ENCODE assay signal across 1 cellular context in the genomic region with DNA sequence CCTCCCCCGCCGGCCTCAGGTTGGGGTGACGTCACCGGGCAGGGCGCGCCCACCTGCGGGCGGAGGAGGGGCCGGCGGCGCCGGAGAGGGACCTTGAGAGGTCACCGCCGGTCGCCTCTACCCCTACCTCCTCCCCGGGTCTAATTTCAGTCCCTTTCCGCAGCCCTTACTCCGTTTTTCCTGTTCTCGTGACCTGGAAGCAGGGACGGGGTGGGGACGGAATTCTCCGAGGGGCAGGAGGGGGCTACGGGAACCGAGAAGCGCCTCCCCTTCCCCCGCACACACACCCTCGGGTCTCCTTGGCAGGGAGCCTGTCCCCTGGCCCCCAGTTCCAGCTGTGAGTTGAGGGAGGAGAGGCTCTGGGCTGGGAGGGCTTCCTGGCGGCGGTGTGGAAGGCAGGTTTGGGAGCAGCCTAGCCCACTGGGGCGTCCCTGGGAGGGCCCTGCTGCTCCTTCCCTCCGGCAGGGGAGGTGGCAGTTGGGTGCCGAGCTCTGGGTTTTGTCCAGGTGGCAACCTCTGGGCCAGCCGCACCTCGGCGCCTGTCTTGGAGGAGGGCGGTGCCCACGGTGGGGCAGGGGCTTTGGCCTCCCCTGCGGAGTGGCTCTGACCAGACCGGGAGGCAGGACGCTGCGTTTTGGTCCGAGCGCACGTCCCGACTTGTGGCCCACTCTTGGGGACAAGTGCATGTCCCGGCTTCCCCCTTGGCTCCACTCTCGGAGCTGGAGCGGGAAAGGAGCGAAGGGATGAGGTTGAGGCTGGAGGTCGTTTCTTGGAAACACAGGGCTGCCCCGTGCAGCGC.
A peak's percentile ranks its signal among the peaks of the same experiment; 100 is the strongest.
TF ChIP-seq lines count a peak whose summit lies in the region.

No MANE protein-coding gene starts in this region.

TF ChIP-seq in WTC11, 78 proteins besides CTCF, POLR2A, EP300 and RAD21 (continued from another document):
- TF ChIP-seq, protein P1, sequence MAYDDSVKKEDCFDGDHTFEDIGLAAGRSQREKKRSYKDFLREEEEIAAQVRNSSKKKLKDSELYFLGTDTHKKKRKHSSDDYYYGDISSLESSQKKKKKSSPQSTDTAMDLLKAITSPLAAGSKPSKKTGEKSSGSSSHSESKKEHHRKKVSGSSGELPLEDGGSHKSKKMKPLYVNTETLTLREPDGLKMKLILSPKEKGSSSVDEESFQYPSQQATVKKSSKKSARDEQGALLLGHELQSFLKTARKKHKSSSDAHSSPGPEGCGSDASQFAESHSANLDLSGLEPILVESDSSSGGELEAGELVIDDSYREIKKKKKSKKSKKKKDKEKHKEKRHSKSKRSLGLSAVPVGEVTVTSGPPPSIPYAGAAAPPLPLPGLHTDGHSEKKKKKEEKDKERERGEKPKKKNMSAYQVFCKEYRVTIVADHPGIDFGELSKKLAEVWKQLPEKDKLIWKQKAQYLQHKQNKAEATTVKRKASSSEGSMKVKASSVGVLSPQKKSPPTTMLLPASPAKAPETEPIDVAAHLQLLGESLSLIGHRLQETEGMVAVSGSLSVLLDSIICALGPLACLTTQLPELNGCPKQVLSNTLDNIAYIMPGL (CRISPR knock-in tag; IDR thresholded peaks at IDR 0.05), result 0 out of 2 replicates have a peak, but pooled peaks have one; percentile 16
- TF ChIP-seq, protein P2, sequence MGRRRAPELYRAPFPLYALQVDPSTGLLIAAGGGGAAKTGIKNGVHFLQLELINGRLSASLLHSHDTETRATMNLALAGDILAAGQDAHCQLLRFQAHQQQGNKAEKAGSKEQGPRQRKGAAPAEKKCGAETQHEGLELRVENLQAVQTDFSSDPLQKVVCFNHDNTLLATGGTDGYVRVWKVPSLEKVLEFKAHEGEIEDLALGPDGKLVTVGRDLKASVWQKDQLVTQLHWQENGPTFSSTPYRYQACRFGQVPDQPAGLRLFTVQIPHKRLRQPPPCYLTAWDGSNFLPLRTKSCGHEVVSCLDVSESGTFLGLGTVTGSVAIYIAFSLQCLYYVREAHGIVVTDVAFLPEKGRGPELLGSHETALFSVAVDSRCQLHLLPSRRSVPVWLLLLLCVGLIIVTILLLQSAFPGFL (CRISPR knock-in tag; IDR thresholded peaks at IDR 0.05; ENCODE audit: borderline replicate concordance), result no peak
- TF ChIP-seq, protein P3, sequence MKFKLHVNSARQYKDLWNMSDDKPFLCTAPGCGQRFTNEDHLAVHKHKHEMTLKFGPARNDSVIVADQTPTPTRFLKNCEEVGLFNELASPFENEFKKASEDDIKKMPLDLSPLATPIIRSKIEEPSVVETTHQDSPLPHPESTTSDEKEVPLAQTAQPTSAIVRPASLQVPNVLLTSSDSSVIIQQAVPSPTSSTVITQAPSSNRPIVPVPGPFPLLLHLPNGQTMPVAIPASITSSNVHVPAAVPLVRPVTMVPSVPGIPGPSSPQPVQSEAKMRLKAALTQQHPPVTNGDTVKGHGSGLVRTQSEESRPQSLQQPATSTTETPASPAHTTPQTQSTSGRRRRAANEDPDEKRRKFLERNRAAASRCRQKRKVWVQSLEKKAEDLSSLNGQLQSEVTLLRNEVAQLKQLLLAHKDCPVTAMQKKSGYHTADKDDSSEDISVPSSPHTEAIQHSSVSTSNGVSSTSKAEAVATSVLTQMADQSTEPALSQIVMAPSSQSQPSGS (CRISPR knock-in tag; IDR thresholded peaks at IDR 0.05; ENCODE audit: borderline replicate concordance, low read depth), result no peak
- no peak for TF ChIP-seq NR2C2 (CRISPR knock-in tag; IDR thresholded peaks at IDR 0.05)
- TF ChIP-seq ESRRA (CRISPR knock-in tag; IDR thresholded peaks at IDR 0.05; ENCODE audit: borderline replicate concordance), result peak; percentile 46; the same call in 1 of the 2 replicates
- TF ChIP-seq, protein P4, sequence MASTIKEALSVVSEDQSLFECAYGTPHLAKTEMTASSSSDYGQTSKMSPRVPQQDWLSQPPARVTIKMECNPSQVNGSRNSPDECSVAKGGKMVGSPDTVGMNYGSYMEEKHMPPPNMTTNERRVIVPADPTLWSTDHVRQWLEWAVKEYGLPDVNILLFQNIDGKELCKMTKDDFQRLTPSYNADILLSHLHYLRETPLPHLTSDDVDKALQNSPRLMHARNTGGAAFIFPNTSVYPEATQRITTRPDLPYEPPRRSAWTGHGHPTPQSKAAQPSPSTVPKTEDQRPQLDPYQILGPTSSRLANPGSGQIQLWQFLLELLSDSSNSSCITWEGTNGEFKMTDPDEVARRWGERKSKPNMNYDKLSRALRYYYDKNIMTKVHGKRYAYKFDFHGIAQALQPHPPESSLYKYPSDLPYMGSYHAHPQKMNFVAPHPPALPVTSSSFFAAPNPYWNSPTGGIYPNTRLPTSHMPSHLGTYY (CRISPR knock-in tag; IDR thresholded peaks at IDR 0.05), result no peak
- TF ChIP-seq, protein P5, sequence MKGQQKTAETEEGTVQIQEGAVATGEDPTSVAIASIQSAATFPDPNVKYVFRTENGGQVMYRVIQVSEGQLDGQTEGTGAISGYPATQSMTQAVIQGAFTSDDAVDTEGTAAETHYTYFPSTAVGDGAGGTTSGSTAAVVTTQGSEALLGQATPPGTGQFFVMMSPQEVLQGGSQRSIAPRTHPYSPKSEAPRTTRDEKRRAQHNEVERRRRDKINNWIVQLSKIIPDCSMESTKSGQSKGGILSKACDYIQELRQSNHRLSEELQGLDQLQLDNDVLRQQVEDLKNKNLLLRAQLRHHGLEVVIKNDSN (CRISPR knock-in tag; IDR thresholded peaks at IDR 0.05), result 0 out of 2 replicates have a peak, but pooled peaks have one; percentile 27
- TF ChIP-seq ZBTB21 (CRISPR knock-in tag; IDR thresholded peaks at IDR 0.05; ENCODE audit: borderline replicate concordance), result no peak
- TF ChIP-seq ZNF232 (CRISPR knock-in tag; IDR thresholded peaks at IDR 0.05), result peak; percentile 27; the same call in 1 of the 2 replicates
- TF ChIP-seq, protein P6, sequence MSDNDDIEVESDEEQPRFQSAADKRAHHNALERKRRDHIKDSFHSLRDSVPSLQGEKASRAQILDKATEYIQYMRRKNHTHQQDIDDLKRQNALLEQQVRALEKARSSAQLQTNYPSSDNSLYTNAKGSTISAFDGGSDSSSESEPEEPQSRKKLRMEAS (CRISPR knock-in tag; IDR thresholded peaks at IDR 0.05), result peak; percentile 43; the same call in 1 of the 2 replicates
- 0 out of 2 replicates have a peak, but pooled peaks have one; percentile 30 for TF ChIP-seq SMAD3 (CRISPR knock-in tag; IDR thresholded peaks at IDR 0.05; ENCODE audit: borderline replicate concordance)
- TF ChIP-seq FOXK1 (CRISPR knock-in tag; IDR thresholded peaks at IDR 0.05), result no peak
- TF ChIP-seq IRF2 (CRISPR knock-in tag; IDR thresholded peaks at IDR 0.05; ENCODE audit: borderline replicate concordance, low read depth), result 0 out of 2 replicates have a peak, but pooled peaks have one; percentile 46
